8 cellular contexts compared by ENCODE assay signal in the genomic region with DNA sequence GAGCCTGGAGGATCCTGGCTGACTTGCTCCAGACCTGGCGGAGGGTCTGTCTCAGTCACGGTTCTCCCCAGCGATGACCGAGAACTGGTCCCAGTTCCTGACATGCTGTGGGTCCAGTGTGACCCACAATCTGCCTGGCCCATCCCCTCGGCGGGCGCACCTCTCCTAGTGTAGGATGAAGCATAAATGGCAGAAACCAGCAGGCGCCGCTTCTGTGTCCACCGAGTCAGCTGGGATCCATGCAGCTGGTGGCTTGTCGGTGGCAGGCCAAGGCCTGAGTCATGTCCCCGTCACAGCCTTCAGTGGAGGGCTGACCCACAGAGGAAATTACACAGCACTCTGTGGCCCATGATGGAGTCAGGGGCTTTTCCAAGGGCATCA. TPM values are rescaled to one million over a fixed set of nuclear protein-coding genes. Genes with fewer than 3 reads are reported as not detected.
DNase-seq lines count a peak whose midpoint lies in the region; ATAC-seq, FAIRE-seq and TF ChIP-seq lines count a peak whose summit lies in the region.

No MANE protein-coding gene starts in this region.

- no peak for TF ChIP-seq POLR2A in testis (IDR thresholded peaks at IDR 0.05)

- H3K4me3 ChIP-seq in astrocyte of the spinal cord (ENCODE audit: low read depth, low read length) (no peak overlapping the region), lower lobe of right lung (no peak overlapping the region), thoracic aorta (no peak overlapping the region), testis (no peak overlapping the region)

- POLR2A ChIA-PET in activated CD4-positive, alpha-beta T cell treated with anti-CD3 and anti-CD28 coated beads, Interleukin-2, amount 10 ng/mL, durations not matched to agents 7 days and 5 days (lab: Charles Lee), result no interaction called here

- no peak for FAIRE-seq in D721Med (lab: Jason Lieb, UNC)

- H3K27ac ChIP-seq in lower lobe of right lung (peak overlapping the region; percentile 71), thoracic aorta (peak overlapping the region; percentile 56 to 73), testis (peak overlapping the region in 1 of 2 donors; percentile 68)

- ATAC-seq in lower lobe of right lung (peak; percentile 28 to 57), thoracic aorta (ENCODE audit: insufficient number of reproducible peaks, low FRiP score, low read depth) (no peak), HG02610 (IDR thresholded peaks at IDR 0.05; ENCODE audit: unreplicated experiment) (no peak)

- H3K27me3 Mint-ChIP-seq in activated CD4-positive, alpha-beta T cell treated with anti-CD3 and anti-CD28 coated beads, Interleukin-2, amount 10 ng/mL, durations not matched to agents 24 days and 14 days, result no peaks in the 10 kb centered on the region
- no peaks in the 10 kb centered on the region for H3K27me3 Mint-ChIP-seq in activated CD4-positive, alpha-beta T cell treated with anti-CD3 and anti-CD28 coated beads, Interleukin-2, amount 10 ng/mL, durations not matched to agents 7 days and 5 days

- H3K4me3 Mint-ChIP-seq in activated CD4-positive, alpha-beta T cell treated with anti-CD3 and anti-CD28 coated beads, Interleukin-2, amount 10 ng/mL, durations not matched to agents 24 days and 14 days, result no peak overlapping the region
- H3K4me3 Mint-ChIP-seq in activated CD4-positive, alpha-beta T cell treated with anti-CD3 and anti-CD28 coated beads, Interleukin-2, amount 10 ng/mL, durations not matched to agents 7 days and 5 days, result no peak overlapping the region

- CTCF ChIA-PET in activated CD4-positive, alpha-beta T cell treated with anti-CD3 and anti-CD28 coated beads, Interleukin-2, amount 10 ng/mL, durations not matched to agents 7 days and 5 days (lab: Charles Lee), result interaction anchor here (0.6 to 2.2 kb wide), 11 partner anchors 9 to 1315 kb away, joined by 3 to 16 read pairs (median 3); no protein-coding TSS in a partner anchor

- H3K27ac Mint-ChIP-seq in activated CD4-positive, alpha-beta T cell treated with anti-CD3 and anti-CD28 coated beads, Interleukin-2, amount 10 ng/mL, durations not matched to agents 24 days and 14 days, result peak overlapping the region; percentile 89
- no peak overlapping the region for H3K27ac Mint-ChIP-seq in activated CD4-positive, alpha-beta T cell treated with anti-CD3 and anti-CD28 coated beads, Interleukin-2, amount 10 ng/mL, durations not matched to agents 7 days and 5 days

- 95% methylated on average over 12 of the region's 12 CpGs; no CpG with 5 or more reads in 1 of the 2 donors for WGBS in testis, 2 donors

- DNase-seq in activated CD4-positive, alpha-beta T cell treated with anti-CD3 and anti-CD28 coated beads, Interleukin-2, amount 10 ng/mL, durations not matched to agents 24 days and 14 days, result peak; percentile 63
- no peak for DNase-seq in activated CD4-positive, alpha-beta T cell treated with anti-CD3 and anti-CD28 coated beads, Interleukin-2, amount 10 ng/mL, durations not matched to agents 7 days and 5 days
- DNase-seq in astrocyte of the spinal cord (ENCODE audit: low read depth, low spot score) (peak; percentile 54), lower lobe of right lung (peak; percentile 57), thoracic aorta (ENCODE audit: low spot score) (no peak), D721Med (ENCODE audit: insufficient read length, low spot score) (no peak), testis (no peak)

- H3K9me3 ChIP-seq in lower lobe of right lung (peaks cover 2% of the 10 kb centered on the region), thoracic aorta (no peaks in the 10 kb centered on the region), testis (no peaks in the 10 kb centered on the region)

- TF ChIP-seq CTCF in astrocyte of the spinal cord (IDR thresholded peaks at IDR 0.05; ENCODE audit: low read depth, low read length) (no peak), lower lobe of right lung (IDR thresholded peaks at IDR 0.05) (no peak), thoracic aorta (IDR thresholded peaks at IDR 0.05) (no peak), D721Med (IDR thresholded peaks at IDR 0.05; ENCODE audit: insufficient read depth, missing control alignments) (no peak), testis (IDR thresholded peaks at IDR 0.05) (no peak)

- H3K9me3 Mint-ChIP-seq in activated CD4-positive, alpha-beta T cell treated with anti-CD3 and anti-CD28 coated beads, Interleukin-2, amount 10 ng/mL, durations not matched to agents 24 days and 14 days, result no peaks in the 10 kb centered on the region
- peaks cover 1% of the 10 kb centered on the region for H3K9me3 Mint-ChIP-seq in activated CD4-positive, alpha-beta T cell treated with anti-CD3 and anti-CD28 coated beads, Interleukin-2, amount 10 ng/mL, durations not matched to agents 7 days and 5 days

- no peaks in the 10 kb centered on the region for H3K36me3 ChIP-seq in lower lobe of right lung
- no peaks in the 10 kb centered on the region for H3K36me3 ChIP-seq in thoracic aorta
- H3K36me3 ChIP-seq in testis (ENCODE audit: low read depth, missing control alignments), result no peaks in the 10 kb centered on the region

- H3K36me3 Mint-ChIP-seq in activated CD4-positive, alpha-beta T cell treated with anti-CD3 and anti-CD28 coated beads, Interleukin-2, amount 10 ng/mL, durations not matched to agents 24 days and 14 days (ENCODE audit: low read depth), result no peaks in the 10 kb centered on the region
- H3K36me3 Mint-ChIP-seq in activated CD4-positive, alpha-beta T cell treated with anti-CD3 and anti-CD28 coated beads, Interleukin-2, amount 10 ng/mL, durations not matched to agents 7 days and 5 days (ENCODE audit: low read depth), result no peaks in the 10 kb centered on the region

- H3K27me3 ChIP-seq in lower lobe of right lung (ENCODE audit: low read depth) (no peaks in the 10 kb centered on the region), thoracic aorta (replicated peaks; ENCODE audit: insufficient read depth) (no peaks in the 10 kb centered on the region), testis (no peaks in the 10 kb centered on the region)

- in situ Hi-C loops in astrocyte of the spinal cord (cut with HindIII; ENCODE audit: low sequenced_read_pairs), result no loop called here

- peaks cover 43% of the 10 kb centered on the region for H3K4me1 Mint-ChIP-seq in activated CD4-positive, alpha-beta T cell treated with anti-CD3 and anti-CD28 coated beads, Interleukin-2, amount 10 ng/mL, durations not matched to agents 24 days and 14 days
- H3K4me1 Mint-ChIP-seq in activated CD4-positive, alpha-beta T cell treated with anti-CD3 and anti-CD28 coated beads, Interleukin-2, amount 10 ng/mL, durations not matched to agents 7 days and 5 days, result peaks cover 30% of the 10 kb centered on the region

- intact Hi-C loops in activated CD4-positive, alpha-beta T cell treated with anti-CD3 and anti-CD28 coated beads, Interleukin-2, amount 10 ng/mL, durations not matched to agents 24 days and 14 days (cut with micrococcal nuclease), result no loop called here
- intact Hi-C loops in lower lobe of right lung (cut with DNase I), result no loop called here
- intact Hi-C loops in testis (cut with DNase I; ENCODE audit: low total_unique reads), result no loop called here

- H3K4me1 ChIP-seq in lower lobe of right lung (peaks cover 39% of the 10 kb centered on the region), thoracic aorta (ENCODE audit: control insufficient read depth in 1 of 2, low read depth in 2 of 2) (peaks cover 6 to 48% of the 10 kb centered on the region in 2 donors), testis (no peaks in the 10 kb centered on the region)

RNA-seq across cellular contexts. Expression of a gene that starts 38.5 kb away (rescaled TPM):
- 506 and 534 TPM in 2 replicates for total RNA-seq in activated CD4-positive, alpha-beta T cell treated with anti-CD3 and anti-CD28 coated beads, Interleukin-2, amount 10 ng/mL, durations not matched to agents 24 days and 14 days
- 10 to 100 TPM; 60.1 to 61.7 TPM for total RNA-seq in activated CD4-positive, alpha-beta T cell treated with anti-CD3 and anti-CD28 coated beads, Interleukin-2, amount 10 ng/mL, durations not matched to agents 7 days and 5 days
- total RNA-seq in lower lobe of right lung, result 331 TPM
- 100 to 1,000 TPM; 366 to 378 TPM for total RNA-seq in thoracic aorta
- total RNA-seq in testis, result 100 to 1,000 TPM; 154 to 171 TPM
- 64.7 TPM for polyA plus RNA-seq in testis (ENCODE audit: insufficient read depth, low read depth, low replicate concordance)

Comparison
In these comparisons a context has a peak if more than half of its experiments do, and no peak if none do; other contexts are left out.
1. DNase-seq: peak in activated CD4-positive, alpha-beta T cell treated with anti-CD3 and anti-CD28 coated beads, Interleukin-2, amount 10 ng/mL, durations not matched to agents 24 days and 14 days (single experiment), astrocyte of the spinal cord (single experiment) and lower lobe of right lung (single experiment); none in activated CD4-positive, alpha-beta T cell treated with anti-CD3 and anti-CD28 coated beads, Interleukin-2, amount 10 ng/mL, durations not matched to agents 7 days and 5 days (single experiment), thoracic aorta (single experiment), D721Med (single experiment) and testis (single experiment).
2. ATAC-seq: peak in lower lobe of right lung (2 of 2); none in thoracic aorta (single experiment) and HG02610 (single experiment).